Comparison of ENCODE assay signal across 24 cellular contexts in the genomic region with DNA sequence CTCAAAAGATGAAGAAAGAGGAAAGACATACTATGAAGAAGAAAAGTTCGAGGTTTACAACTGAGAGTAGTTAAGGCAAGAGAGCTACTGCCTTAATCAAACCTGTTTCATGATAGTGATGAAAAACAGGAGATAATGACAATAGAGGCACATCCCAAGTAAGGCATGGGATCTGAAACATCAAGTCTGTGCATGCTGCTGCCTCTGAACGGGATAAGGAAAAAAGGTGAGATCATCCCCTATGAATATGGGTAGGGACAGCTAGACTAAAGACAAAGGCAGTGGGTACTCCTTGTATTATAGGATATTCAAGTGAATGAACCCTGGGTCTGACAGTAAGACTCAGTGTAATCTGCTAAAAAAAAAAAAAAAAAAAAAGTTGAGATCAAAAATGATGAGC.
"Had no signal": no experiment of that assay in that cellular context is flagged by ENCODE, and none has a peak within 500 bp of the region (broad histone marks: within the 10 kb centered on the region; RNA-seq: fewer than 3 reads in every experiment).

No MANE protein-coding gene starts in this region.

- H2AFZ ChIP-seq: parathyroid adenoma had no signal

- H3K36me3 ChIP-seq: brain microvascular endothelial cell, esophagus squamous epithelium, tibial artery, uterus had no signal

- H3K4me1 ChIP-seq: uterus had no signal

- H3K27ac Mint-ChIP-seq: activated B cell treated with CpG ODN at 0.5 μM for 24 hours; activated CD4-positive, alpha-beta memory T cell treated with anti-CD3 and anti-CD28 coated beads, Interleukin-2, amount 10 ng/mL, durations not matched to agents 7 days and 5 days; activated T-helper 17 cell treated with anti-CD3 and anti-CD28 coated beads, Interleukin-2, amount 50 U/mL, for 72 hours; naive thymus-derived CD4-positive, alpha-beta T cell; T-cell had no signal

- H3K4me3 Mint-ChIP-seq: activated B cell treated with CpG ODN at 0.5 μM for 24 hours; activated CD4-positive, alpha-beta memory T cell treated with anti-CD3 and anti-CD28 coated beads, Interleukin-2, amount 10 ng/mL, durations not matched to agents 7 days and 5 days; activated T-helper 17 cell treated with anti-CD3 and anti-CD28 coated beads, Interleukin-2, amount 50 U/mL, for 72 hours; T-cell had no signal

- H3K27me3 ChIP-seq: brain microvascular endothelial cell, esophagus squamous epithelium, tibial artery, uterus had no signal

- DNase-seq: activated B cell treated with CpG ODN at 0.5 μM for 24 hours; activated CD4-positive, alpha-beta memory T cell treated with anti-CD3 and anti-CD28 coated beads, Interleukin-2, amount 10 ng/mL, durations not matched to agents 7 days and 5 days; activated CD4-positive, alpha-beta T cell treated with anti-CD3 and anti-CD28 coated beads for 48 hours; activated naive CD4-positive, alpha-beta T cell; activated T-cell treated with anti-CD3 and anti-CD28 coated beads, Interleukin-2, amount 50 U/mL, for 1 hour; brain microvascular endothelial cell; cortex of kidney; esophagus squamous epithelium; hippocampal formation; islet precursor cell; mucosa of descending colon; naive thymus-derived CD4-positive, alpha-beta T cell; stimulated activated CD4-positive, alpha-beta T cell treated with anti-CD3 and anti-CD28 coated beads, Interleukin-12 subunit alpha, Interleukin-12 subunit beta, amount 100 ng/mL, for 4 hours; stimulated activated CD4-positive, alpha-beta T cell treated with anti-CD3 and anti-CD28 coated beads, Interleukin-1b, Interleukin-23, amount 100 ng/mL, for 48 hours; stimulated activated naive CD8-positive, alpha-beta T cell treated with anti-CD3 and anti-CD28 coated beads, Interleukin-15, Interleukin-2, amounts not matched to agents 100 U/mL and 50 U/mL, for 24 hours; substantia nigra; T-cell; T-helper 9 cell; tibial artery; uterus had no signal

- H3K4me3 ChIP-seq: esophagus squamous epithelium, mucosa of descending colon, SK-N-MC, tibial artery, uterus had no signal

- ATAC-seq: activated T-helper 17 cell treated with anti-CD3 and anti-CD28 coated beads, Interleukin-2, amount 50 U/mL, for 72 hours; left lobe of liver; mucosa of descending colon; naive thymus-derived CD4-positive, alpha-beta T cell; stimulated activated naive CD8-positive, alpha-beta T cell treated with anti-CD3 and anti-CD28 coated beads, Interleukin-15, Interleukin-2, amounts not matched to agents 100 U/mL and 50 U/mL, for 24 hours; T-cell had no signal

- H3K27me3 Mint-ChIP-seq: activated CD4-positive, alpha-beta memory T cell treated with anti-CD3 and anti-CD28 coated beads, Interleukin-2, amount 10 ng/mL, durations not matched to agents 7 days and 5 days; activated T-helper 17 cell treated with anti-CD3 and anti-CD28 coated beads, Interleukin-2, amount 50 U/mL, for 72 hours; T-cell had no signal

- H3K27ac ChIP-seq: brain microvascular endothelial cell, parathyroid adenoma, SK-N-MC, tibial artery, uterus had no signal

- H3K9me3 ChIP-seq: esophagus squamous epithelium, mucosa of descending colon, tibial artery, uterus had no signal

- H3K9me3 Mint-ChIP-seq: activated B cell treated with CpG ODN at 0.5 μM for 24 hours; activated CD4-positive, alpha-beta memory T cell treated with anti-CD3 and anti-CD28 coated beads, Interleukin-2, amount 10 ng/mL, durations not matched to agents 7 days and 5 days; activated T-helper 17 cell treated with anti-CD3 and anti-CD28 coated beads, Interleukin-2, amount 50 U/mL, for 72 hours; T-cell had no signal

- H3K9ac ChIP-seq: parathyroid adenoma had no signal
